ENCODE assay signal across 1 cellular context in the genomic region with DNA sequence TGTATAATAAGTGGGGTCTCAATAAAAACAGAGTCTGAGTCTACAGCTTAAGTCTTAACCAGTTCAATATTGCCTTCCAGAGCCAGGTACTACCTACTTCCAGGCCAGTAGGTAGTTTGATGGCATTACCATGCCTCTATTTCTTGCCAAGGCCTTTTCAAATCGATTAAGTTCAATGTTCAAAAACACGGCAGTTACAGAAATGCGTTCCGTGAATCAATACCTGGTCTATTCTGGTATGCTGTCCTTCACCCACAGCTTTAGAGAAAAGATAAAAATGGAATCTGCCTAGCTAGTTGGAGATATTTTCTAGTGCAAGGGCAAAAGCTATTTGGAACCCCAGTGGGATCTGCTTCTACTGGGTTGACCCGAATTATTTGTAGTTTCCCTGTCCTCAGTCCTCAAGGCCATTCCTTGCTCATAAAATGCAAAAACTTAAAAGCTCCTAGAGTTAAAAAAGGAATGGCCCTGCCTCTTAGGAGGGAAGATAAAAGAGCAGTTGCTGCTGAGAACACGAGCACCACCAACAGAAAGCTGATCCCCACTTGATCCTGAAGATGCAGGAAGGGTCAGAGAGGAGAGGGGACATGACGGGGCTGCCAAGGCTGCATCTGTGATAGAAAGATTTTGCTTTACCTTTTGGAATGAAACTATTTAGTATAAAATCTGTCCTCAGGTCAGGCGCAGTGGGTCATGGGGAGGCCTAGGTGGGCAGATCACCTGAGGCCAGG.
TF ChIP-seq lines count a peak whose summit lies in the region.

No MANE protein-coding gene starts in this region.

TF ChIP-seq in HepG2, 621 proteins besides CTCF, POLR2A, EP300 and RAD21 (continued from another document and continues in another):
- TF ChIP-seq, protein P1, sequence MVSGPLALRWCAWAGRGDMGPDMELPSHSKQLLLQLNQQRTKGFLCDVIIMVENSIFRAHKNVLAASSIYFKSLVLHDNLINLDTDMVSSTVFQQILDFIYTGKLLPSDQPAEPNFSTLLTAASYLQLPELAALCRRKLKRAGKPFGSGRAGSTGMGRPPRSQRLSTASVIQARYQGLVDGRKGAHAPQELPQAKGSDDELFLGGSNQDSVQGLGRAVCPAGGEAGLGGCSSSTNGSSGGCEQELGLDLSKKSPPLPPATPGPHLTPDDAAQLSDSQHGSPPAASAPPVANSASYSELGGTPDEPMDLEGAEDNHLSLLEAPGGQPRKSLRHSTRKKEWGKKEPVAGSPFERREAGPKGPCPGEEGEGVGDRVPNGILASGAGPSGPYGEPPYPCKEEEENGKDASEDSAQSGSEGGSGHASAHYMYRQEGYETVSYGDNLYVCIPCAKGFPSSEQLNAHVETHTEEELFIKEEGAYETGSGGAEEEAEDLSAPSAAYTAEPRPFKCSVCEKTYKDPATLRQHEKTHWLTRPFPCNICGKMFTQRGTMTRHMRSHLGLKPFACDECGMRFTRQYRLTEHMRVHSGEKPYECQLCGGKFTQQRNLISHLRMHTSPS (CRISPR knock-in tag; IDR thresholded peaks at IDR 0.05; ENCODE audit: low read depth), result 0 out of 2 replicates have a peak, but pooled peaks have one; percentile 35
- TF ChIP-seq EEA1 (CRISPR knock-in tag; IDR thresholded peaks at IDR 0.05; ENCODE audit: borderline replicate concordance), result no peak
- TF ChIP-seq FOXM1 (CRISPR knock-in tag; IDR thresholded peaks at IDR 0.05), result no peak
- TF ChIP-seq SOX6 (IDR thresholded peaks at IDR 0.05), result no peak
- peak; percentile 45; the same call in 1 of the 2 replicates for TF ChIP-seq SOX6 (CRISPR knock-in tag; IDR thresholded peaks at IDR 0.05)
- peak; percentile 92 for TF ChIP-seq GATAD2A (CRISPR knock-in tag; IDR thresholded peaks at IDR 0.05)
- peak; percentile 77 for TF ChIP-seq ARID5B (CRISPR knock-in tag; IDR thresholded peaks at IDR 0.05)
- peak; percentile 85 for TF ChIP-seq HNF4A (CRISPR knock-in tag; IDR thresholded peaks at IDR 0.05)
- no peak for TF ChIP-seq ZSCAN21 (CRISPR knock-in tag; IDR thresholded peaks at IDR 0.05; ENCODE audit: borderline replicate concordance)
- no peak for TF ChIP-seq SNAPC4 (CRISPR knock-in tag; IDR thresholded peaks at IDR 0.05)
- TF ChIP-seq MLX (CRISPR knock-in tag; IDR thresholded peaks at IDR 0.05), result no peak
- TF ChIP-seq, protein P2, sequence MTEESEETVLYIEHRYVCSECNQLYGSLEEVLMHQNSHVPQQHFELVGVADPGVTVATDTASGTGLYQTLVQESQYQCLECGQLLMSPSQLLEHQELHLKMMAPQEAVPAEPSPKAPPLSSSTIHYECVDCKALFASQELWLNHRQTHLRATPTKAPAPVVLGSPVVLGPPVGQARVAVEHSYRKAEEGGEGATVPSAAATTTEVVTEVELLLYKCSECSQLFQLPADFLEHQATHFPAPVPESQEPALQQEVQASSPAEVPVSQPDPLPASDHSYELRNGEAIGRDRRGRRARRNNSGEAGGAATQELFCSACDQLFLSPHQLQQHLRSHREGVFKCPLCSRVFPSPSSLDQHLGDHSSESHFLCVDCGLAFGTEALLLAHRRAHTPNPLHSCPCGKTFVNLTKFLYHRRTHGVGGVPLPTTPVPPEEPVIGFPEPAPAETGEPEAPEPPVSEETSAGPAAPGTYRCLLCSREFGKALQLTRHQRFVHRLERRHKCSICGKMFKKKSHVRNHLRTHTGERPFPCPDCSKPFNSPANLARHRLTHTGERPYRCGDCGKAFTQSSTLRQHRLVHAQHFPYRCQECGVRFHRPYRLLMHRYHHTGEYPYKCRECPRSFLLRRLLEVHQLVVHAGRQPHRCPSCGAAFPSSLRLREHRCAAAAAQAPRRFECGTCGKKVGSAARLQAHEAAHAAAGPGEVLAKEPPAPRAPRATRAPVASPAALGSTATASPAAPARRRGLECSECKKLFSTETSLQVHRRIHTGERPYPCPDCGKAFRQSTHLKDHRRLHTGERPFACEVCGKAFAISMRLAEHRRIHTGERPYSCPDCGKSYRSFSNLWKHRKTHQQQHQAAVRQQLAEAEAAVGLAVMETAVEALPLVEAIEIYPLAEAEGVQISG (CRISPR knock-in tag; IDR thresholded peaks at IDR 0.05), result no peak
- no peak for TF ChIP-seq NFYB (CRISPR knock-in tag; IDR thresholded peaks at IDR 0.05)
- no peak for TF ChIP-seq THAP9 (CRISPR knock-in tag; IDR thresholded peaks at IDR 0.05; ENCODE audit: borderline replicate concordance)
- peak; percentile 38; the same call in 1 of the 2 replicates for TF ChIP-seq FOXJ3 (CRISPR knock-in tag; IDR thresholded peaks at IDR 0.05; ENCODE audit: borderline replicate concordance)
- TF ChIP-seq MXD1 (CRISPR knock-in tag; IDR thresholded peaks at IDR 0.05), result no peak
- TF ChIP-seq RXRB (CRISPR knock-in tag; IDR thresholded peaks at IDR 0.05; ENCODE audit: borderline replicate concordance), result peak; percentile 24; the same call in 1 of the 2 replicates
- peak; percentile 49; the same call in 1 of the 2 replicates for TF ChIP-seq MBD4 (IDR thresholded peaks at IDR 0.05; ENCODE audit: borderline replicate concordance, low read length)
- TF ChIP-seq HDAC1 (CRISPR knock-in tag; IDR thresholded peaks at IDR 0.05), result peak; percentile 26; the same call in 1 of the 2 replicates
- TF ChIP-seq TFDP1 (CRISPR knock-in tag; IDR thresholded peaks at IDR 0.05; ENCODE audit: borderline replicate concordance), result no peak
- TF ChIP-seq BCL6 (CRISPR knock-in tag; IDR thresholded peaks at IDR 0.05), result peak; percentile 38; the same call in 1 of the 2 replicates
- TF ChIP-seq THAP7 (CRISPR knock-in tag; IDR thresholded peaks at IDR 0.05), result no peak
- TF ChIP-seq ZBTB34 (CRISPR knock-in tag; IDR thresholded peaks at IDR 0.05), result peak; percentile 85
- peak; percentile 49; the same call in 1 of the 2 replicates for TF ChIP-seq ZSCAN20 (CRISPR knock-in tag; IDR thresholded peaks at IDR 0.05; ENCODE audit: borderline replicate concordance)
- peak; percentile 30; the same call in 1 of the 2 replicates for TF ChIP-seq ZNF644 (CRISPR knock-in tag; IDR thresholded peaks at IDR 0.05; ENCODE audit: low read depth)
- 0 out of 2 replicates have a peak, but pooled peaks have one; percentile 58 for TF ChIP-seq NFIC (IDR thresholded peaks at IDR 0.05; ENCODE audit: low read length)
- no peak for TF ChIP-seq PITX1 (CRISPR knock-in tag; IDR thresholded peaks at IDR 0.05)
